In genomic region chr2:96084006-96084857, GRCh38 we compare ENCODE assay signal across 23 cellular contexts. TPM values are rescaled to one million over a fixed set of nuclear protein-coding genes. Genes with fewer than 3 reads are reported as not detected.
DNase-seq lines count a peak whose midpoint lies in the region; ATAC-seq, FAIRE-seq and TF ChIP-seq lines count a peak whose summit lies in the region.
"Had no signal": no experiment of that assay in that cellular context is flagged by ENCODE, and none has a peak within 500 bp of the region (broad histone marks: within the 10 kb centered on the region; RNA-seq: fewer than 3 reads in every experiment).

No MANE protein-coding gene starts in this region.

- no peak overlapping the region for H3K4me3 Mint-ChIP-seq in MCF 10A (ENCODE audit: unreplicated experiment)
- no peak overlapping the region for H3K4me3 Mint-ChIP-seq in type B pancreatic cell
- H3K4me3 Mint-ChIP-seq: neural crest cell had no signal

- FAIRE-seq in HepG2 (lab: Jason Lieb, UNC): no peak
- FAIRE-seq: GM12878, small intestine had no signal

- H3K9me3 Mint-ChIP-seq in MCF 10A (ENCODE audit: unreplicated experiment) (no peaks in the 10 kb centered on the region), type B pancreatic cell (no peaks in the 10 kb centered on the region)

- intact Hi-C loops in breast epithelium (cut with DNase I; ENCODE audit: low total_unique reads) (no loop called here), MCF 10A (cut with micrococcal nuclease) (no loop called here), HepG2 (cut with micrococcal nuclease; ENCODE audit: unreplicated experiment) (no loop called here), A673 (cut with micrococcal nuclease; ENCODE audit: unreplicated experiment) (no loop called here)

- TF ChIP-seq POLR2A in breast epithelium (IDR thresholded peaks at IDR 0.05) (no peak), HepG2 (IDR thresholded peaks at IDR 0.05; ENCODE audit: insufficient read depth in 1 of 2, low read depth in 2 of 2, low read length in 2 of 2) (no peak)

- BruUV-seq in MCF 10A (replicated peaks; lab: Mats Ljungman, UMichigan) (no TSS peak), HepG2 (replicated peaks; lab: Mats Ljungman, UMichigan) (no TSS peak), A673 (replicated peaks; lab: Mats Ljungman, UMichigan) (no TSS peak)

- H3K4me2 ChIP-seq in HepG2 (ENCODE audit: low read depth, low read length): no peak overlapping the region

- peak; percentile 17; the same call in 2 of the 3 replicates for ATAC-seq in HepG2
- ATAC-seq: GM12878, HCT116 had no signal

- no peaks in the 10 kb centered on the region for H3K27me3 ChIP-seq in breast epithelium
- H3K27me3 ChIP-seq in HepG2 (ENCODE audit: control insufficient read depth in 1 of 2, insufficient read depth in 2 of 2, low read length in 2 of 2): peaks cover 8 to 19% of the 10 kb centered on the region in 2 experiments; a peak in 4 of 5 replicates
- H3K27me3 ChIP-seq in A673 (replicated peaks; ENCODE audit: insufficient read depth, low read depth, low read length, poor library complexity): peaks cover 8% of the 10 kb centered on the region
- H3K27me3 ChIP-seq: cardiac muscle cell had no signal

- H3K4me1 ChIP-seq in breast epithelium (no peaks in the 10 kb centered on the region), HepG2 (ENCODE audit: insufficient read depth, low read length) (peaks cover 1% of the 10 kb centered on the region; the same call in 1 of the 2 replicates), A673 (ENCODE audit: insufficient read depth, low read length, poor library complexity, severe bottlenecking) (no peaks in the 10 kb centered on the region)
- H3K4me1 ChIP-seq: prostate gland had no signal

- no peak overlapping the region for H3K9ac ChIP-seq in HepG2 (ENCODE audit: insufficient read depth, low read depth, low read length)

- 36% methylated on average over 15 of the region's 21 CpGs for WGBS in HepG2 (ENCODE audit: low lambda C conversion rate)

- TF ChIP-seq RAD21 in HepG2 (CRISPR knock-in tag; IDR thresholded peaks at IDR 0.05): no peak

- H3K36me3 ChIP-seq in breast epithelium (no peaks in the 10 kb centered on the region), HepG2 (replicated peaks in 1 of 2; ENCODE audit: control insufficient read depth in 1 of 2, insufficient read depth in 2 of 2, low read length in 2 of 2) (no peaks in the 10 kb centered on the region), A673 (ENCODE audit: insufficient read depth, low read length, poor library complexity, severe bottlenecking) (no peaks in the 10 kb centered on the region)
- H3K36me3 ChIP-seq: cardiac muscle cell, prostate gland had no signal

- no peak overlapping the region for H3K27ac ChIP-seq in breast epithelium
- no peak overlapping the region for H3K27ac ChIP-seq in HepG2 (ENCODE audit: extremely low read length, insufficient read depth, low read length)
- H3K27ac ChIP-seq in A673 (ENCODE audit: low read depth, low read length, poor library complexity, severe bottlenecking): no peak overlapping the region
- H3K27ac ChIP-seq: cardiac muscle cell, prostate gland had no signal

- no peak for TF ChIP-seq EP300 in HepG2 (IDR thresholded peaks at IDR 0.05; ENCODE audit: low read depth in 2 of 2, low read length in 2 of 2)
- no peak for TF ChIP-seq EP300 in HepG2 (CRISPR knock-in tag; IDR thresholded peaks at IDR 0.05; ENCODE audit: borderline replicate concordance)

- H3K36me3 Mint-ChIP-seq in MCF 10A (ENCODE audit: insufficient read depth, unreplicated experiment) (no peaks in the 10 kb centered on the region), type B pancreatic cell (no peaks in the 10 kb centered on the region)

- no peaks in the 10 kb centered on the region for H3K79me2 ChIP-seq in HepG2 (ENCODE audit: insufficient read depth, low read length)

- no peak overlapping the region for H2AFZ ChIP-seq in HepG2 (ENCODE audit: low read length)

- H3K4me1 Mint-ChIP-seq in MCF 10A (ENCODE audit: insufficient read depth, unreplicated experiment): no peaks in the 10 kb centered on the region
- H3K4me1 Mint-ChIP-seq in type B pancreatic cell (ENCODE audit: unreplicated experiment): no peaks in the 10 kb centered on the region

- POLR2A ChIA-PET in MCF 10A (lab: Yijun Ruan, JAX): no interaction called here
- POLR2A ChIA-PET in HepG2 (lab: Yijun Ruan, JAX): no interaction called here
- POLR2A ChIA-PET in A673 (lab: Charles Lee; ENCODE audit: low non-redundant PET): no interaction called here

- H3K4me3 ChIP-seq in breast epithelium: no peak overlapping the region
- H3K4me3 ChIP-seq in HepG2 (replicated peaks in 1 of 3; ENCODE audit: insufficient read depth in 1 of 3, low read depth in 2 of 3, low read length in 3 of 3): no peak overlapping the region
- H3K4me3 ChIP-seq in A673 (ENCODE audit: low read depth, low read length, poor library complexity, severe bottlenecking): no peak overlapping the region
- H3K4me3 ChIP-seq: cardiac muscle cell, GM12878, prostate gland had no signal

- H3K9me3 ChIP-seq in breast epithelium: no peaks in the 10 kb centered on the region
- no peaks in the 10 kb centered on the region for H3K9me3 ChIP-seq in HepG2 (ENCODE audit: low read length)
- no peaks in the 10 kb centered on the region for H3K9me3 ChIP-seq in A673 (ENCODE audit: low read depth, low read length, poor library complexity, severe bottlenecking)
- H3K9me3 ChIP-seq: prostate gland had no signal

- no peaks in the 10 kb centered on the region for H4K20me1 ChIP-seq in HepG2 (ENCODE audit: insufficient read depth, low read length)

- no peak overlapping the region for H3K27ac Mint-ChIP-seq in MCF 10A (ENCODE audit: low read depth, unreplicated experiment)
- H3K27ac Mint-ChIP-seq in type B pancreatic cell: no peak overlapping the region

- H3K27me3 Mint-ChIP-seq in MCF 10A (ENCODE audit: insufficient read depth, unreplicated experiment) (peaks cover 17% of the 10 kb centered on the region), type B pancreatic cell (no peaks in the 10 kb centered on the region)

- CTCF ChIA-PET in MCF 10A (lab: Yijun Ruan, JAX): no interaction called here
- CTCF ChIA-PET in HepG2 (lab: Yijun Ruan, JAX; ENCODE audit: low intra/inter-chr PET ratio, low total read pairs): no interaction called here
- CTCF ChIA-PET in A673 (lab: Charles Lee): no interaction called here

- TF ChIP-seq CTCF in breast epithelium (IDR thresholded peaks at IDR 0.05) (no peak), MCF 10A (IDR thresholded peaks at IDR 0.05; ENCODE audit: unreplicated experiment) (no peak), HepG2 (CRISPR knock-in tag; IDR thresholded peaks at IDR 0.05) (no peak), type B pancreatic cell (conservative IDR thresholded peaks at IDR 0.05) (no peak), A673 (conservative IDR thresholded peaks at IDR 0.05; ENCODE audit: low read depth, low read length) (no peak)

- peak; percentile 12 to 24 for DNase-seq in breast epithelium (ENCODE audit: low spot score in 2 of 2)
- no peak for DNase-seq in MCF 10A (ENCODE audit: unreplicated experiment)
- DNase-seq in NCI-H69 (lab: John Stamatoyannopoulos, UW): peak; percentile 79
- no peak for DNase-seq in HepG2 (ENCODE audit: low spot score)
- DNase-seq in type B pancreatic cell (ENCODE audit: extremely low spot score, unreplicated experiment): peak; percentile 64
- DNase-seq in A673 (ENCODE audit: low spot score): no peak
- DNase-seq in NCI-H510A treated with DMSO at 0.1 percent for 48 hours (lab: John Stamatoyannopoulos, UW): no peak
- DNase-seq in cerebellar cortex (ENCODE audit: low spot score): no peak
- DNase-seq: activated CD4-positive, CD25-positive, alpha-beta regulatory T cell; activated gamma-delta T cell; AML-193; COR-L47; DND-41; KBM-7; NCI-H146; NCI-H2171; small intestine; stimulated activated naive CD4-positive, alpha-beta T cell treated with Interleukin-2 at 50 U/mL for 16 hours had no signal

- in situ Hi-C loops in HepG2 (cut with HindIII; ENCODE audit: extremely low pct_ligation_motif_present, low pct_unique_long_range_greater_than_20kb): no loop called here

RNA-seq across cellular contexts. Expression of gene ADRA2B, which starts 32.1 kb away (rescaled TPM):
- total RNA-seq in breast epithelium: 1 to 10 TPM; 1.3 to 1.6 (median 1.4) TPM
- not detected in 2 replicates for total RNA-seq in MCF 10A (2022)
- total RNA-seq in HepG2 (2016; rRNA removed; fragmentation: Illumina TruSeq; extraction: Trizol): not detected in 2 replicates
- not detected in 2 replicates for total RNA-seq in HepG2 (2016; cell fraction: cytosol; rRNA removed; fragmentation: Illumina TruSeq; extraction: Trizol; ENCODE audit: low read depth)
- total RNA-seq in HepG2 (2016; cell fraction: insoluble cytoplasmic fraction; rRNA removed; fragmentation: Illumina TruSeq; extraction: Trizol): not detected in 2 replicates
- not detected in 2 replicates for total RNA-seq in HepG2 (2016; cell fraction: membrane; rRNA removed; fragmentation: Illumina TruSeq; extraction: Trizol)
- not detected in 2 replicates for total RNA-seq in HepG2 (2016; cell fraction: nucleus; rRNA removed; fragmentation: Illumina TruSeq; extraction: Trizol)
- polyA plus RNA-seq in HepG2 (2011; rRNA removed): not detected in 2 replicates
- not detected in 2 replicates for polyA plus RNA-seq in HepG2 (2011; cell fraction: cytosol; rRNA removed)
- 0.10 TPM in 1 of 2 replicates, not detected in the other for polyA plus RNA-seq in HepG2 (2011; cell fraction: nucleus; rRNA removed)
- not detected in 2 replicates for polyA plus RNA-seq in HepG2 (2012)
- not detected in 2 replicates for polyA plus RNA-seq in HepG2 (2016; cell fraction: cytosol; fragmentation: Illumina TruSeq; extraction: Trizol; ENCODE audit: low read depth)
- not detected in 2 replicates for polyA plus RNA-seq in HepG2 (2016; cell fraction: insoluble cytoplasmic fraction; fragmentation: Illumina TruSeq; extraction: Trizol; ENCODE audit: low read depth)
- polyA plus RNA-seq in HepG2 (2016; cell fraction: membrane; fragmentation: Illumina TruSeq; extraction: Trizol; ENCODE audit: low read depth): not detected in 2 replicates
- polyA plus RNA-seq in HepG2 (2016; cell fraction: nucleus; fragmentation: Illumina TruSeq; extraction: Trizol; ENCODE audit: insufficient read depth, low read depth): not detected in 2 replicates
- polyA minus RNA-seq in HepG2 (2011; rRNA and poly(A)+ RNA removed; ENCODE audit: low replicate concordance): 0.07 TPM in 1 of 2 replicates, not detected in the other
- polyA minus RNA-seq in HepG2 (2011; cell fraction: cytosol; rRNA and poly(A)+ RNA removed): not detected in 2 replicates
- polyA minus RNA-seq in HepG2 (2011; cell fraction: nucleus; rRNA and poly(A)+ RNA removed): not detected in 2 replicates
- total RNA-seq in type B pancreatic cell (ENCODE audit: low replicate concordance): 2.4 and 13.9 TPM in 2 replicates
- total RNA-seq in A673 (2021): 0.11 TPM in 1 of 2 replicates, not detected in the other

RNA-seq across cellular contexts. Expression of gene GPAT2, which starts 49.5 kb away (rescaled TPM):
- 10 to 100 TPM in 1 of 3 donors, 1 to 10 TPM in 2; 5.9 to 11.7 (median 8.8) TPM for total RNA-seq in breast epithelium
- total RNA-seq in MCF 10A (2022): not detected in 2 replicates
- total RNA-seq in HepG2 (2016; rRNA removed; fragmentation: Illumina TruSeq; extraction: Trizol): not detected in 2 replicates
- not detected in 2 replicates for total RNA-seq in HepG2 (2016; cell fraction: cytosol; rRNA removed; fragmentation: Illumina TruSeq; extraction: Trizol; ENCODE audit: low read depth)
- not detected in 2 replicates for total RNA-seq in HepG2 (2016; cell fraction: insoluble cytoplasmic fraction; rRNA removed; fragmentation: Illumina TruSeq; extraction: Trizol)
- total RNA-seq in HepG2 (2016; cell fraction: membrane; rRNA removed; fragmentation: Illumina TruSeq; extraction: Trizol): not detected in 2 replicates
- not detected in 2 replicates for total RNA-seq in HepG2 (2016; cell fraction: nucleus; rRNA removed; fragmentation: Illumina TruSeq; extraction: Trizol)
- polyA plus RNA-seq in HepG2 (2011; rRNA removed): not detected in 2 replicates
- polyA plus RNA-seq in HepG2 (2011; cell fraction: cytosol; rRNA removed): not detected in 2 replicates
- not detected in 2 replicates for polyA plus RNA-seq in HepG2 (2011; cell fraction: nucleus; rRNA removed)
- polyA plus RNA-seq in HepG2 (2012): not detected in 2 replicates
- polyA plus RNA-seq in HepG2 (2016; cell fraction: cytosol; fragmentation: Illumina TruSeq; extraction: Trizol; ENCODE audit: low read depth): not detected in 2 replicates
- polyA plus RNA-seq in HepG2 (2016; cell fraction: insoluble cytoplasmic fraction; fragmentation: Illumina TruSeq; extraction: Trizol; ENCODE audit: low read depth): not detected in 2 replicates
- polyA plus RNA-seq in HepG2 (2016; cell fraction: membrane; fragmentation: Illumina TruSeq; extraction: Trizol; ENCODE audit: low read depth): not detected in 2 replicates
- polyA plus RNA-seq in HepG2 (2016; cell fraction: nucleus; fragmentation: Illumina TruSeq; extraction: Trizol; ENCODE audit: insufficient read depth, low read depth): not detected in 2 replicates
- polyA minus RNA-seq in HepG2 (2011; rRNA and poly(A)+ RNA removed; ENCODE audit: low replicate concordance): not detected in 2 replicates
- polyA minus RNA-seq in HepG2 (2011; cell fraction: cytosol; rRNA and poly(A)+ RNA removed): not detected in 2 replicates
- polyA minus RNA-seq in HepG2 (2011; cell fraction: nucleus; rRNA and poly(A)+ RNA removed): not detected in 2 replicates
- 0.39 TPM in 1 of 2 replicates, not detected in the other for total RNA-seq in type B pancreatic cell (ENCODE audit: low replicate concordance)
- not detected in 2 replicates for total RNA-seq in A673 (2021)
- total RNA-seq: GM12878, neural crest cell had no signal

RNA-seq across cellular contexts. Expression of gene ASTL, which starts 54.1 kb away (rescaled TPM):
- total RNA-seq in breast epithelium (under 1 TPM in 1 of 3 donors, not detected in 2; 0.32 TPM), MCF 10A (2022) (not detected in 2 replicates), HepG2 (2016; rRNA removed; fragmentation: Illumina TruSeq; extraction: Trizol) (not detected in 2 replicates), type B pancreatic cell (ENCODE audit: low replicate concordance) (0.93 TPM in 1 of 2 replicates, not detected in the other), A673 (2021) (not detected in 2 replicates)
- total RNA-seq in HepG2 (2016; cell fraction: cytosol; rRNA removed; fragmentation: Illumina TruSeq; extraction: Trizol; ENCODE audit: low read depth): not detected in 2 replicates
- total RNA-seq in HepG2 (2016; cell fraction: insoluble cytoplasmic fraction; rRNA removed; fragmentation: Illumina TruSeq; extraction: Trizol): not detected in 2 replicates
- total RNA-seq in HepG2 (2016; cell fraction: membrane; rRNA removed; fragmentation: Illumina TruSeq; extraction: Trizol): not detected in 2 replicates
- not detected in 2 replicates for total RNA-seq in HepG2 (2016; cell fraction: nucleus; rRNA removed; fragmentation: Illumina TruSeq; extraction: Trizol)
- polyA plus RNA-seq in HepG2 (2011; rRNA removed): not detected in 2 replicates
- not detected in 2 replicates for polyA plus RNA-seq in HepG2 (2011; cell fraction: cytosol; rRNA removed)
- not detected in 2 replicates for polyA plus RNA-seq in HepG2 (2011; cell fraction: nucleus; rRNA removed)
- polyA plus RNA-seq in HepG2 (2012): not detected in 2 replicates
- polyA plus RNA-seq in HepG2 (2016; cell fraction: cytosol; fragmentation: Illumina TruSeq; extraction: Trizol; ENCODE audit: low read depth): not detected in 2 replicates
- not detected in 2 replicates for polyA plus RNA-seq in HepG2 (2016; cell fraction: insoluble cytoplasmic fraction; fragmentation: Illumina TruSeq; extraction: Trizol; ENCODE audit: low read depth)
- polyA plus RNA-seq in HepG2 (2016; cell fraction: membrane; fragmentation: Illumina TruSeq; extraction: Trizol; ENCODE audit: low read depth): not detected in 2 replicates
- not detected in 2 replicates for polyA plus RNA-seq in HepG2 (2016; cell fraction: nucleus; fragmentation: Illumina TruSeq; extraction: Trizol; ENCODE audit: insufficient read depth, low read depth)
- polyA minus RNA-seq in HepG2 (2011; rRNA and poly(A)+ RNA removed; ENCODE audit: low replicate concordance): 1.6 TPM in 1 of 2 replicates, not detected in the other
- not detected in 2 replicates for polyA minus RNA-seq in HepG2 (2011; cell fraction: cytosol; rRNA and poly(A)+ RNA removed)
- not detected in 2 replicates for polyA minus RNA-seq in HepG2 (2011; cell fraction: nucleus; rRNA and poly(A)+ RNA removed)
- total RNA-seq: cardiac muscle cell, neural crest cell had no signal
- polyA plus RNA-seq: cardiac muscle cell, small intestine had no signal

Comparison
In these comparisons a context has a peak if more than half of its experiments do, and no peak if none do; other contexts are left out.
1. DNase-seq: peak in breast epithelium (2 of 2), NCI-H69 (single experiment) and type B pancreatic cell (single experiment); none in MCF 10A (single experiment), HepG2 (single experiment), A673 (single experiment), NCI-H510A treated with DMSO at 0.1 percent for 48 hours (single experiment) and cerebellar cortex (single experiment).